In the genomic region with DNA sequence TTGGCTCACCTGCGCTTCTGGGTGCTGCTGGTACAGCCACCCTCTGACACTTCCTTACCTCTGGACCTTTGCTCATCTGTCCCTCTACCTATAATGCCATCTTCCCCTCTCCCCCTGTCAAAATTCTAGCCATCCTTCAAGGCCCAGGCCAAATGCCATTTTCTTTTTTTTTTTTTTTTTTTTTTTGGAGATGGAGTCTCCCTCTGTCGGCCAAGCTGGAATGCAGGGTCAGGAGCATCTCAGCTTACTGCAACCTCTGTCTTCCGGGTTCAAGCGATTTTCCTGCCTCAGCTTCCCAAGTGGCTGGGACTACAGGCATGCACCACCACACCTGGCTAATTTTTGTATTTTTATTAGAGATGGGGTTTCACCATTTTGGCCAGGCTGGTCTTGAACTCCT, we compare ENCODE assay signal across 7 cellular contexts. TPM values are rescaled to one million over a fixed set of nuclear protein-coding genes. Genes with fewer than 3 reads are reported as not detected.
"Had no signal": no experiment of that assay in that cellular context is flagged by ENCODE, and none has a peak within 500 bp of the region (broad histone marks: within the 10 kb centered on the region; RNA-seq: fewer than 3 reads in every experiment).

No MANE protein-coding gene starts in this region.

RNA-seq across cellular contexts. Expression of a gene that starts 0.7 kb away (rescaled TPM):
- total RNA-seq: HT-29, NCI-H460, PC-9, Peyer's patch, Right ventricle myocardium inferior, RPMI7951, SJCRH30 had no signal

RNA-seq across cellular contexts. Expression of a gene that starts 0.9 kb away (rescaled TPM):
- total RNA-seq: HT-29, Right ventricle myocardium inferior, RPMI7951 had no signal
